8 cellular contexts compared by ENCODE assay signal in the genomic region with DNA sequence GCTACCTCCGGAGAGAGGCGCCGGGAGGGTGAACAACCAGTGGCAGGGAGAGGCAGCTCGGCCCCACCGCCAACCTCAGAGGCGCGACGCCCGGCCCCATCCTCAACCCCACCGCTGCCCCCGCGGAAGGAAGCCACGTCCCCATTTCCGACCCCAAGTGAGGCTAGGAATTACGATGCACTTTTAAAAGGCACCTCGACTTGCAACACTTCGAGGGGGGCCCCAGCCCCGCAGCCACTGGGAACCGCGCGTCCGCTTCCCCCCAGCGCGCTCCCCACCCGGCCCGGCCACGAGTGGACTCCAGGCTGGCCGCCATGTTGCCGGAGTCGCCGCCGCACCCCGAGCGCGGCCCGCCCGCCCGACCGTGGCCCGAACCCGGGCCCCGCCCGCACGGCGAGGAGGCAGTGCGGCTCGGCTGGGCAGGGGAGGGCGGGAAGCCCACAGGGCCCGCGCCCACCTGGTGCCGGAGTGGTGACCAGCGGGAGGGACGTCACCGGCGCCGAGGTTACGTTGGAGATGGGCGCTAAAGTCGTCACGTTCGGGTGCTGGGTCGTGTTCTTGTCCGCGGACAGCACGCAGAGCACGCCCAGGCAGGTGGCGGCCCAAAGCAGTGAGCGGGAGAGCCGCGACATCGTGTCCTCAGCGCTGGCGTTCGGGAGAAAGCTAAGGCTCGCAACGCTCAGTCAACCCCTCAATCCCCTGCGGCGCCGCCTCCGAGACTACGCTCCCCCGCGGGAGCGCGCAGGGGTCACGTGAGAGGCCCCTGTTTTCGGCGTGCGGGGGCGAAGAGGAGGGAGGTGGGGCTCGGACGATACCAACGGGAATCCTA. TPM values are rescaled to one million over a fixed set of nuclear protein-coding genes. Genes with fewer than 3 reads are reported as not detected.
A peak's percentile ranks its signal among the peaks of the same experiment; 100 is the strongest.
DNase-seq lines count a peak whose midpoint lies in the region; ATAC-seq and TF ChIP-seq lines count a peak whose summit lies in the region.

Gene CD164, minus strand, starts transcription at position 721 of the 829 bp plus-strand sequence. Its CDS starts 89 bp downstream, at position 632.

- H3K27me3 Mint-ChIP-seq in stimulated activated naive CD8-positive, alpha-beta T cell treated with anti-CD3 and anti-CD28 coated beads, Interleukin-15, amount 100 ng/mL, for 72 hours = no peaks in the 10 kb centered on the region

- H3K4me3 ChIP-seq in neural cell (ENCODE audit: low read length) = peak within 1 kb of the TSS; percentile 91

- H3K4me2 ChIP-seq in neural cell (ENCODE audit: low read length) = peak within 1 kb of the TSS; percentile 95

- no peaks in the 10 kb centered on the region for H3K9me2 ChIP-seq in neural cell (ENCODE audit: insufficient read depth, low read length)

- no peaks in the 10 kb centered on the region for H4K20me1 ChIP-seq in neural cell (ENCODE audit: insufficient read depth)

- H3K36me3 ChIP-seq in neural cell (ENCODE audit: insufficient read depth, low read length) = no peaks in the 10 kb centered on the region

- DNase-seq in ELF-1 (ENCODE audit: low read depth, low spot score) (peak; percentile 97), H4 (ENCODE audit: low spot score) (peak; percentile 76), LoVo (ENCODE audit: low spot score) (peak; percentile 91), SHP77 (lab: John Stamatoyannopoulos, UW) (peak; percentile 86 to 94), fibroblast of the conjunctiva (ENCODE audit: low read depth) (peak; percentile 82)
- DNase-seq in activated effector memory CD4-positive, alpha-beta T cell treated with Interleukin-2 at 50 U/mL for 16 hours = peak; percentile 91
- peak; percentile 95 to 96 for DNase-seq in stimulated activated naive CD8-positive, alpha-beta T cell treated with anti-CD3 and anti-CD28 coated beads, Interleukin-15, amount 100 ng/mL, for 72 hours

- no peaks in the 10 kb centered on the region for H3K9me3 ChIP-seq in neural cell (ENCODE audit: low read length)

- H3K27me3 ChIP-seq in neural cell (ENCODE audit: insufficient read depth, low read depth, low read length) = no peaks in the 10 kb centered on the region

- H3K79me2 ChIP-seq in neural cell (replicated peaks; ENCODE audit: insufficient read depth, low read length) = peaks cover 43% of the 10 kb centered on the region

- TF ChIP-seq EP300 in neural cell (conservative IDR thresholded peaks at IDR 0.05; ENCODE audit: poor library complexity, severe bottlenecking) = peak; percentile 47

- peak within 1 kb of the TSS; percentile 87 for H3K9ac ChIP-seq in neural cell (ENCODE audit: low read length)

- no peaks in the 10 kb centered on the region for H3K9me3 Mint-ChIP-seq in stimulated activated naive CD8-positive, alpha-beta T cell treated with anti-CD3 and anti-CD28 coated beads, Interleukin-15, amount 100 ng/mL, for 72 hours

- H3K4me3 Mint-ChIP-seq in stimulated activated naive CD8-positive, alpha-beta T cell treated with anti-CD3 and anti-CD28 coated beads, Interleukin-15, amount 100 ng/mL, for 72 hours = peak within 1 kb of the TSS; percentile 82 to 87

- H3K4me1 Mint-ChIP-seq in stimulated activated naive CD8-positive, alpha-beta T cell treated with anti-CD3 and anti-CD28 coated beads, Interleukin-15, amount 100 ng/mL, for 72 hours = peaks cover 48% of the 10 kb centered on the region

- H2AFZ ChIP-seq in neural cell (ENCODE audit: low read depth, low read length) = peak within 1 kb of the TSS; percentile 74

- no peak for TF ChIP-seq RAD21 in neural cell (conservative IDR thresholded peaks at IDR 0.05)

- H3F3A ChIP-seq in neural cell (ENCODE audit: insufficient read depth, low read length, poor library complexity, severe bottlenecking) = peaks cover 4% of the 10 kb centered on the region

- peak; percentile 75 for ATAC-seq in stimulated activated naive CD8-positive, alpha-beta T cell treated with anti-CD3 and anti-CD28 coated beads, Interleukin-15, amount 100 ng/mL, for 72 hours

- peak within 1 kb of the TSS; percentile 95 for H3K27ac ChIP-seq in neural cell (ENCODE audit: low read length)

- peak within 1 kb of the TSS; percentile 99 to 100 for H3K27ac Mint-ChIP-seq in stimulated activated naive CD8-positive, alpha-beta T cell treated with anti-CD3 and anti-CD28 coated beads, Interleukin-15, amount 100 ng/mL, for 72 hours

- no peak for TF ChIP-seq CTCF in neural cell (IDR thresholded peaks at IDR 0.05; ENCODE audit: poor library complexity, severe bottlenecking)

TF ChIP-seq in neural cell, 6 proteins besides CTCF, POLR2A, EP300 and RAD21:
- peak; percentile 22 for TF ChIP-seq SMC3 (conservative IDR thresholded peaks at IDR 0.05; ENCODE audit: poor library complexity)
- peak; percentile 62 for TF ChIP-seq MXI1 (conservative IDR thresholded peaks at IDR 0.05; ENCODE audit: poor library complexity, severe bottlenecking)
- no peak for TF ChIP-seq EZH2 (IDR thresholded peaks at IDR 0.05; ENCODE audit: borderline replicate concordance, insufficient read depth, low read length, poor library complexity, severe bottlenecking)
- peak; percentile 93 for TF ChIP-seq TAF1 (IDR thresholded peaks at IDR 0.05; ENCODE audit: low read depth)
- TF ChIP-seq REST (IDR thresholded peaks at IDR 0.05; ENCODE audit: borderline replicate concordance) = peak; percentile 68
- TF ChIP-seq POLR2AphosphoS5 (IDR thresholded peaks at IDR 0.05) = peak; percentile 91
TF ChIP-seq in neural cell: peak in this region for 5.

RNA-seq across cellular contexts. Expression of gene CD164, which starts in this region (rescaled TPM):
- total RNA-seq in H4 (2014; rRNA removed; shearing (Covaris generic)) = 92.0 and 115 TPM in 2 replicates
- 35.3 and 42.6 TPM in 2 replicates for polyA plus RNA-seq in neural cell
- polyA minus RNA-seq in neural cell = 43.4 and 48.2 TPM in 2 replicates

Comparison
In these comparisons a context has a peak if more than half of its experiments do, and no peak if none do; other contexts are left out.
1. Peak in every context shown above with its lines: DNase-seq, ATAC-seq, H3K4me3 ChIP-seq and H3K27ac ChIP-seq.